ENCODE assay signal across 12 cellular contexts in the genomic region with DNA sequence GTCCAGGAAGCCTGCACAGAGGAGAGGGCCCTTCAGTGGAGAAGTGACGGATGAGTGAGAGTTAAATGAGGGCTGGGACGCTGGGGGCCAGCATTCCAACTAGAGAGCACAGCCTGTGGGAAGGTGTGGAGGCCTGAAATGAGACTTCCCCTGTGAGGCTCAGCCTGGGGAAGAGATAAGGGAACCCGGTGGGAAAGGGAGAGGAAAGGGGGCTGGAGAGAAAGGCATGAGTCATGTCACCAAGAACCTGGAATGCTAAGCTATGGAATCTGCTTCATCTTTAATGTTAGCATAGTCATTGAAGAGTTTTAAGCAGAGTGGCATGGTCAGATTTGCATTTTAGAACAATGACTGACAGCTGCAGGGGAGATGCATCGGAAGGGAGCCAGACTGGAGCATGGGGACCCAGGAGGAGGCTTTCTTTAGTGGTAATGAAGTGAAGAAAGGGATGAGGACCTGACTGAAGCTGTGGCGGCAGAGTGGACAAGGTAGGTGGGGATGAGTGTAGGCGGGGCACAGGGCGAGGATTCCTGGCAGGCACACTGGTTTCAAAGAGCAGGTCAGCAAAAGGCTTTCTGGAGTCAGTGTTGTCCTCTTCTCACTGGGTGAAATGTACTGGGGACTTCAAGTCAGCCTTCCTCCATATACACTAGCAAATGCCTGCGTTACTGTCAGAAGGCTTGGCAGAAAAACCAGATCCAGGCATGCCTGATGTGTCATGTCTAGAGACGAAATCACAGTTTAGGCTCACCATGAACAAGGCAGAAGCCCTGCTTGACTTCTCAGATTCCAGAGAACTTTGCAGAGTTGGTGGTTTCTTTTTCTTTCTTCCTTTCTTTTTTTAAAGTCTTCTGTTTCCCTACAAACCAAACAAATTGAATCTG. TPM values are rescaled to one million over a fixed set of nuclear protein-coding genes. Genes with fewer than 3 reads are reported as not detected.
DNase-seq lines count a peak whose midpoint lies in the region; ATAC-seq and TF ChIP-seq lines count a peak whose summit lies in the region.
"Had no signal": no experiment of that assay in that cellular context is flagged by ENCODE, and none has a peak within 500 bp of the region (broad histone marks: within the 10 kb centered on the region; RNA-seq: fewer than 3 reads in every experiment).

No MANE protein-coding gene starts in this region.

- H3K36me3 ChIP-seq in BLaER1 treated with 17β-estradiol and CSF1 and Interleukin-3, amounts not matched to agents 10 nM and 100 nM = peaks cover 34 to 100% (median 63%) of the 10 kb centered on the region in 11 experiments
- H3K36me3 ChIP-seq in RWPE2 (ENCODE audit: low read depth) = no peaks in the 10 kb centered on the region
- no peaks in the 10 kb centered on the region for H3K36me3 ChIP-seq in vagina

- H3K9me3 Mint-ChIP-seq in nephron progenitor cell = no peaks in the 10 kb centered on the region

- peak overlapping the region in 5 of 11 experiments; percentile 0 to 19 (median 13); a peak in 4 of 22 replicates for H3K27ac ChIP-seq in BLaER1 treated with 17β-estradiol and CSF1 and Interleukin-3, amounts not matched to agents 10 nM and 100 nM
- H3K27ac ChIP-seq in RWPE2 (ENCODE audit: poor library complexity, severe bottlenecking) (no peak overlapping the region), vagina (no peak overlapping the region)
- H3K27ac ChIP-seq: psoas muscle had no signal

- peaks cover 5 to 100% (median 54%) of the 10 kb centered on the region in 11 experiments; a peak in 17 of 22 replicates for H4K20me1 ChIP-seq in BLaER1 treated with 17β-estradiol and CSF1 and Interleukin-3, amounts not matched to agents 10 nM and 100 nM

- H3K36me3 Mint-ChIP-seq in nephron progenitor cell (ENCODE audit: low read depth) = peaks cover 20% of the 10 kb centered on the region

- peak overlapping the region in 3 of 11 experiments; percentile 9 to 96 (median 93); a peak in 7 of 22 replicates for H3K9ac ChIP-seq in BLaER1 treated with 17β-estradiol and CSF1 and Interleukin-3, amounts not matched to agents 10 nM and 100 nM

- no peak for DNase-seq in RWPE2 (ENCODE audit: low spot score)
- DNase-seq in fibroblast of mammary gland (ENCODE audit: low read depth) = peak; percentile 82
- DNase-seq in nephron progenitor cell = peak; percentile 26
- DNase-seq in DMS79 treated with DMSO at 0.1 percent for 48 hours (lab: John Stamatoyannopoulos, UW) = no peak
- no peak for DNase-seq in T-helper 2 cell
- DNase-seq in NCI-H2171 treated with DMSO at 0.1 percent for 48 hours (lab: John Stamatoyannopoulos, UW) = no peak
- DNase-seq in vagina (ENCODE audit: extremely low spot score in 2 of 2) = no peak
- DNase-seq: activated CD4-positive, CD25-positive, alpha-beta regulatory T cell treated with anti-CD3 and anti-CD28 coated beads, Interleukin-2, amount 50 U/mL, for 72 hours; hypothalamus; psoas muscle had no signal

- no peaks in the 10 kb centered on the region for H3K27me3 ChIP-seq in BLaER1 treated with 17β-estradiol and CSF1 and Interleukin-3, amounts not matched to agents 10 nM and 100 nM
- H3K27me3 ChIP-seq in RWPE2 (ENCODE audit: insufficient read depth, poor library complexity, severe bottlenecking) = no peaks in the 10 kb centered on the region
- H3K27me3 ChIP-seq in vagina = no peaks in the 10 kb centered on the region

- peak overlapping the region; percentile 53 for H3K27ac Mint-ChIP-seq in nephron progenitor cell
- H3K27ac Mint-ChIP-seq: activated naive CD8-positive, alpha-beta T cell had no signal

- peak overlapping the region; percentile 52 to 94 (median 83) for H3K4me2 ChIP-seq in BLaER1 treated with 17β-estradiol and CSF1 and Interleukin-3, amounts not matched to agents 10 nM and 100 nM

- H3K4me1 ChIP-seq in BLaER1 treated with 17β-estradiol and CSF1 and Interleukin-3, amounts not matched to agents 10 nM and 100 nM = peaks cover 86 to 100% (median 90%) of the 10 kb centered on the region in 10 experiments
- no peaks in the 10 kb centered on the region for H3K4me1 ChIP-seq in RWPE2 (ENCODE audit: insufficient read depth, poor library complexity, severe bottlenecking)
- peaks cover 70% of the 10 kb centered on the region for H3K4me1 ChIP-seq in vagina

- peaks cover 0 to 4% (median 0%) of the 10 kb centered on the region in 11 experiments; a peak in 3 of 22 replicates for H3K9me3 ChIP-seq in BLaER1 treated with 17β-estradiol and CSF1 and Interleukin-3, amounts not matched to agents 10 nM and 100 nM (replicated peaks in 1 of 11)
- H3K9me3 ChIP-seq in RWPE2 (ENCODE audit: severe bottlenecking) (no peaks in the 10 kb centered on the region), vagina (no peaks in the 10 kb centered on the region)
- H3K9me3 ChIP-seq: psoas muscle had no signal

- peaks cover 51% of the 10 kb centered on the region for H3K4me1 Mint-ChIP-seq in nephron progenitor cell

- intact Hi-C loops in vagina (cut with DNase I) = no loop called here

- H3K27me3 Mint-ChIP-seq in nephron progenitor cell (ENCODE audit: low read depth, poor library complexity) = peaks cover 10% of the 10 kb centered on the region
- H3K27me3 Mint-ChIP-seq: activated naive CD8-positive, alpha-beta T cell had no signal

- peak; percentile 19; the same call in 2 of the 3 replicates for ATAC-seq in RWPE2 (ENCODE audit: low read depth)

- no peak for TF ChIP-seq POLR2A in vagina (IDR thresholded peaks at IDR 0.05)

- peak overlapping the region; percentile 8 for H3K4me3 Mint-ChIP-seq in nephron progenitor cell
- H3K4me3 Mint-ChIP-seq: activated naive CD8-positive, alpha-beta T cell had no signal

- H3K4me3 ChIP-seq in BLaER1 treated with 17β-estradiol and CSF1 and Interleukin-3, amounts not matched to agents 10 nM and 100 nM = peak overlapping the region in 3 of 10 experiments; percentile 76 to 80 (median 76); a peak in 6 of 20 replicates
- H3K4me3 ChIP-seq in RWPE2 (ENCODE audit: severe bottlenecking) = no peak overlapping the region
- no peak overlapping the region for H3K4me3 ChIP-seq in fibroblast of mammary gland (ENCODE audit: control insufficient read depth, low read depth, low read length)
- H3K4me3 ChIP-seq in vagina = no peak overlapping the region

- TF ChIP-seq CTCF in RWPE2 (IDR thresholded peaks at IDR 0.05; ENCODE audit: poor library complexity, severe bottlenecking) (no peak), fibroblast of mammary gland (conservative IDR thresholded peaks at IDR 0.05; ENCODE audit: control insufficient read depth, insufficient read depth, low read depth, low read length) (no peak), nephron progenitor cell (IDR thresholded peaks at IDR 0.05) (no peak), vagina (IDR thresholded peaks at IDR 0.05) (no peak)

RNA-seq across cellular contexts. Expression of gene RGL1, which starts 8.0 kb away (rescaled TPM):
- total RNA-seq in vagina = 23.1 TPM

Comparison
In these comparisons a context has a peak if more than half of its experiments do, and no peak if none do; other contexts are left out.
1. DNase-seq: peak in fibroblast of mammary gland (single experiment) and nephron progenitor cell (single experiment); none in RWPE2 (single experiment), DMS79 treated with DMSO at 0.1 percent for 48 hours (single experiment), T-helper 2 cell (0 of 5), NCI-H2171 treated with DMSO at 0.1 percent for 48 hours (single experiment) and vagina (0 of 2).